ENCODE assay signal across 19 cellular contexts in the genomic region with DNA sequence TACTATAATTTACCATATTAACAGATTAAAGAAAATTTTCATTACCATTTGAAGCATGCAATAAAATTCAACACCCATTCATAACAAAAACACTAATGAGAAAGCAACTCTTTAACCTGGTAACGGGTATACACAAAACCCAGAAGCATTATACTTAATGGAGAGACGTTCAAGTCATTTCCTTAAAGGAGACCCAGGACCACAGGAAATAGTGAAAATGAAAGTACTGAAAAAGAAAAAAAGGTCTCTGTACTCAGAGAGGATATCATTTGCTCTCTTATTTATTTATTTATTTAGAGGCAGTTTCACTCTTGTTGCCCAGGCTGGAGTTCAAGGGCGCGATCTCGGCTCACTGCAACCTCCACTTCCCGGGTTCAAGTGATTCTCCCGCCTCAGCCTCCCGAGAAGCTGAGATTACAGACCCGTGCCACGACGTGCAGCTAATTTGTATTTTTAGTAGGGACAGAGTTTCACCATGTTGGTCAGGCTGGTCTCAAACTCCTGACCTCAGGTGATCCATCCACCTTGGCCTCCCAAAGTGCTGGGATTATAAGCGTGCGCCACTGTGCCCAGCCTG.
A peak's percentile ranks its signal among the peaks of the same experiment; 100 is the strongest.
DNase-seq lines count a peak whose midpoint lies in the region; ATAC-seq and TF ChIP-seq lines count a peak whose summit lies in the region.
"Had no signal": no experiment of that assay in that cellular context is flagged by ENCODE, and none has a peak within 500 bp of the region (broad histone marks: within the 10 kb centered on the region; RNA-seq: fewer than 3 reads in every experiment).

No MANE protein-coding gene starts in this region.

- peak; percentile 82 for ATAC-seq in stimulated activated naive CD8-positive, alpha-beta T cell treated with anti-CD3 and anti-CD28 coated beads, Interleukin-15, amount 100 ng/mL, for 72 hours
- no peak for ATAC-seq in foreskin keratinocyte
- ATAC-seq in GM18520 (IDR thresholded peaks at IDR 0.05; ENCODE audit: unreplicated experiment) = no peak
- ATAC-seq: HCT116, SK-N-SH treated with all-trans-retinoic acid at 6 μM for 48 hours had no signal

- no peak for DNase-seq in activated naive CD8-positive, alpha-beta T cell treated with anti-CD3 and anti-CD28 coated beads for 36 hours
- DNase-seq in RWPE1 (ENCODE audit: low spot score) (no peak), foreskin keratinocyte (no peak), GM20000 (ENCODE audit: low spot score) (no peak)
- DNase-seq in effector memory CD4-positive, alpha-beta T cell = no peak
- DNase-seq in stimulated activated naive CD8-positive, alpha-beta T cell treated with anti-CD3 and anti-CD28 coated beads, Interleukin-15, amount 100 ng/mL, for 72 hours = no peak
- DNase-seq: activated CD4-positive, alpha-beta T cell treated with anti-CD3 and anti-CD28 coated beads for 48 hours; activated T-cell treated with anti-CD3 and anti-CD28 coated beads, Interleukin-2, amount 50 U/mL, for 1 hour; Calu3; head of caudate nucleus; NCI-H1092; NCI-H2107; stimulated activated CD4-positive, alpha-beta T cell treated with anti-CD3 and anti-CD28 coated beads, Interleukin-2, amount 100 ng/mL, for 48 hours; upper lobe of left lung had no signal

- H3K27me3 Mint-ChIP-seq in activated naive CD8-positive, alpha-beta T cell = no peaks in the 10 kb centered on the region
- H3K27me3 Mint-ChIP-seq in activated naive CD8-positive, alpha-beta T cell treated with anti-CD3 and anti-CD28 coated beads for 36 hours = no peaks in the 10 kb centered on the region
- no peaks in the 10 kb centered on the region for H3K27me3 Mint-ChIP-seq in stimulated activated naive CD8-positive, alpha-beta T cell treated with anti-CD3 and anti-CD28 coated beads, Interleukin-15, amount 100 ng/mL, for 72 hours
- H3K27me3 Mint-ChIP-seq: dendritic cell treated with granulocyte-macrophage colony-stimulating factor and Interleukin-4, amounts not matched to agents 40 ng/mL and 50 ng/mL, for 4 days had no signal

- TF ChIP-seq CTCF in RWPE1 (conservative IDR thresholded peaks at IDR 0.05; ENCODE audit: low read depth) = no peak
- no peak for TF ChIP-seq CTCF in foreskin keratinocyte (conservative IDR thresholded peaks at IDR 0.05)
- no peak for TF ChIP-seq CTCF in GM20000 (IDR thresholded peaks at IDR 0.05; ENCODE audit: extremely low read depth, missing control alignments)

- H3K27ac ChIP-seq in RWPE1 = 0 out of 2 replicates have a peak overlapping the region, but pooled peaks have one; percentile 1
- H3K27ac ChIP-seq in effector memory CD4-positive, alpha-beta T cell (ENCODE audit: insufficient read depth, low read length, poor library complexity, severe bottlenecking) = peak overlapping the region; percentile 32
- H3K27ac ChIP-seq in foreskin keratinocyte = no peak overlapping the region
- H3K27ac ChIP-seq: upper lobe of left lung had no signal

- no peaks in the 10 kb centered on the region for H3K4me1 ChIP-seq in effector memory CD4-positive, alpha-beta T cell (ENCODE audit: control insufficient read depth, insufficient read depth, low read length, poor library complexity, severe bottlenecking)
- no peaks in the 10 kb centered on the region for H3K4me1 ChIP-seq in foreskin keratinocyte

- H3K4me3 Mint-ChIP-seq in activated naive CD8-positive, alpha-beta T cell = peak overlapping the region; percentile 20
- H3K4me3 Mint-ChIP-seq in activated naive CD8-positive, alpha-beta T cell treated with anti-CD3 and anti-CD28 coated beads for 36 hours = no peak overlapping the region
- peak overlapping the region in 1 of 2 donors; percentile 51 for H3K4me3 Mint-ChIP-seq in stimulated activated naive CD8-positive, alpha-beta T cell treated with anti-CD3 and anti-CD28 coated beads, Interleukin-15, amount 100 ng/mL, for 72 hours
- H3K4me3 Mint-ChIP-seq: dendritic cell treated with granulocyte-macrophage colony-stimulating factor and Interleukin-4, amounts not matched to agents 40 ng/mL and 50 ng/mL, for 4 days had no signal

- CTCF ChIA-PET in RWPE1 (lab: Yijun Ruan, JAX) = interaction anchor here (0.5 to 1.9 kb wide), 2 partner anchors 34 to 528 kb away, joined by 4 to 5 read pairs; no protein-coding TSS in a partner anchor

- no peak overlapping the region for H3K27ac Mint-ChIP-seq in activated naive CD8-positive, alpha-beta T cell
- no peak overlapping the region for H3K27ac Mint-ChIP-seq in activated naive CD8-positive, alpha-beta T cell treated with anti-CD3 and anti-CD28 coated beads for 36 hours
- no peak overlapping the region for H3K27ac Mint-ChIP-seq in stimulated activated naive CD8-positive, alpha-beta T cell treated with anti-CD3 and anti-CD28 coated beads, Interleukin-15, amount 100 ng/mL, for 72 hours
- H3K27ac Mint-ChIP-seq: dendritic cell treated with granulocyte-macrophage colony-stimulating factor and Interleukin-4, amounts not matched to agents 40 ng/mL and 50 ng/mL, for 4 days had no signal

- H3K27me3 ChIP-seq in effector memory CD4-positive, alpha-beta T cell (replicated peaks; ENCODE audit: control insufficient read depth, insufficient read depth, low read length, poor library complexity, severe bottlenecking) = no peaks in the 10 kb centered on the region
- no peaks in the 10 kb centered on the region for H3K27me3 ChIP-seq in foreskin keratinocyte
- H3K27me3 ChIP-seq: upper lobe of left lung had no signal

- peaks cover 49% of the 10 kb centered on the region for H3K36me3 ChIP-seq in effector memory CD4-positive, alpha-beta T cell (ENCODE audit: control insufficient read depth, insufficient read depth, low read length)

- H3K36me3 Mint-ChIP-seq in activated naive CD8-positive, alpha-beta T cell = no peaks in the 10 kb centered on the region
- H3K36me3 Mint-ChIP-seq in activated naive CD8-positive, alpha-beta T cell treated with anti-CD3 and anti-CD28 coated beads for 36 hours = peaks cover 22% of the 10 kb centered on the region

- no peaks in the 10 kb centered on the region for H3K9me3 Mint-ChIP-seq in activated naive CD8-positive, alpha-beta T cell (ENCODE audit: low read depth)
- H3K9me3 Mint-ChIP-seq in activated naive CD8-positive, alpha-beta T cell treated with anti-CD3 and anti-CD28 coated beads for 36 hours = no peaks in the 10 kb centered on the region
- H3K9me3 Mint-ChIP-seq in stimulated activated naive CD8-positive, alpha-beta T cell treated with anti-CD3 and anti-CD28 coated beads, Interleukin-15, amount 100 ng/mL, for 72 hours = no peaks in the 10 kb centered on the region
- H3K9me3 Mint-ChIP-seq: dendritic cell treated with granulocyte-macrophage colony-stimulating factor and Interleukin-4, amounts not matched to agents 40 ng/mL and 50 ng/mL, for 4 days had no signal

- POLR2A ChIA-PET in RWPE1 (lab: Yijun Ruan, JAX; ENCODE audit: low non-redundant PET) = interaction anchor here (0.6 kb wide), 1 partner anchor 719 kb away, joined by 8 read pairs; no protein-coding TSS in a partner anchor

- no peaks in the 10 kb centered on the region for H3K9me3 ChIP-seq in effector memory CD4-positive, alpha-beta T cell (ENCODE audit: control insufficient read depth, low read length)
- H3K9me3 ChIP-seq: upper lobe of left lung had no signal

- H3K4me1 Mint-ChIP-seq in activated naive CD8-positive, alpha-beta T cell (ENCODE audit: low read depth) = peaks cover 28% of the 10 kb centered on the region
- H3K4me1 Mint-ChIP-seq in activated naive CD8-positive, alpha-beta T cell treated with anti-CD3 and anti-CD28 coated beads for 36 hours = peaks cover 27% of the 10 kb centered on the region
- H3K4me1 Mint-ChIP-seq in stimulated activated naive CD8-positive, alpha-beta T cell treated with anti-CD3 and anti-CD28 coated beads, Interleukin-15, amount 100 ng/mL, for 72 hours = peaks cover 25% of the 10 kb centered on the region

- H3K4me3 ChIP-seq in effector memory CD4-positive, alpha-beta T cell (ENCODE audit: insufficient read depth, low read depth, low read length, poor library complexity, severe bottlenecking) = no peak overlapping the region
- H3K4me3 ChIP-seq: upper lobe of left lung had no signal
